In the genomic region with DNA sequence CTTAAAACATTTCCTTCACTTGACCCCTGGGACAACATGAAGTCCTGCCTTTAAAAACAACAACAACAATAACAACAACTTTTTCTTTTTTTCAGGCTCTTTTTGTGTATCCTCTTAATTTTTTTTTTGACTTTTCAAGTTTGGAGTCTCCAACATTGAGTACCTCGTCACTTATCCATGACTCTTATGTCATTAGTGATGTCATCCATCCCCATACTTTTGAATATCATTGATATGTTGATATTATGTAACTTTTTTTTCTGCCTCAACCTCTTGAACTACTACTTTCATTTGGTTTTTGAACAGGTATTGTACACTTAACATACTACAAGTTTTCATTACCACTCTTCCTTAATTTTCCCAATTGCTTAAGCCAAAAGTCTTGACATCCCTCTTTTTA, we compare ENCODE assay signal across 29 cellular contexts.
"Had no signal": no experiment of that assay in that cellular context is flagged by ENCODE, and none has a peak within 500 bp of the region (broad histone marks: within the 10 kb centered on the region; RNA-seq: fewer than 3 reads in every experiment).

No MANE protein-coding gene starts in this region.

- H3K4me3 ChIP-seq: colonic mucosa, coronary artery, dorsolateral prefrontal cortex, esophagus muscularis mucosa, esophagus squamous epithelium, gastrocnemius medialis, gastroesophageal sphincter, heart left ventricle, heart right ventricle had no signal

- H3K36me3 ChIP-seq: colonic mucosa, esophagus muscularis mucosa, esophagus squamous epithelium, gastrocnemius medialis, gastroesophageal sphincter, heart left ventricle, heart right ventricle had no signal

- H3K9me3 Mint-ChIP-seq: effector memory CD8-positive, alpha-beta T cell had no signal

- H3K27me3 Mint-ChIP-seq: dendritic cell treated with granulocyte-macrophage colony-stimulating factor and Interleukin-4, amounts not matched to agents 40 ng/mL and 50 ng/mL, for 4 days; effector memory CD8-positive, alpha-beta T cell had no signal

- H3K9me3 ChIP-seq: colonic mucosa, gastrocnemius medialis had no signal

- H3K4me1 ChIP-seq: colonic mucosa, esophagus muscularis mucosa, esophagus squamous epithelium, foreskin keratinocyte, gastrocnemius medialis, gastroesophageal sphincter, heart left ventricle, heart right ventricle had no signal

- FAIRE-seq: colon, endometrium, endothelial cell of umbilical vein, frontal cortex had no signal

- DNase-seq: colonic mucosa; cortex of kidney; dermis blood vessel endothelial cell; dorsolateral prefrontal cortex; effector CD4-positive, alpha-beta T cell; effector CD8-positive, alpha-beta T cell; effector memory CD4-positive, alpha-beta T cell; effector memory CD8-positive, alpha-beta T cell; endodermal cell; erythroblast; esophagus squamous epithelium; foreskin fibroblast; foreskin keratinocyte; foreskin melanocyte; gastrocnemius medialis; glutamatergic neuron; head of caudate nucleus; heart left ventricle; heart right ventricle had no signal

- H3K27ac Mint-ChIP-seq: dendritic cell treated with granulocyte-macrophage colony-stimulating factor and Interleukin-4, amounts not matched to agents 40 ng/mL and 50 ng/mL, for 4 days; effector memory CD8-positive, alpha-beta T cell; endodermal cell had no signal

- H3K27me3 ChIP-seq: colonic mucosa, dorsolateral prefrontal cortex, esophagus muscularis mucosa, esophagus squamous epithelium, foreskin keratinocyte, gastrocnemius medialis, gastroesophageal sphincter, heart left ventricle, heart right ventricle had no signal

- H3K27ac ChIP-seq: colonic mucosa, coronary artery, dorsolateral prefrontal cortex, epithelial cell of prostate, esophagus muscularis mucosa, esophagus squamous epithelium, foreskin keratinocyte, gastrocnemius medialis, gastroesophageal sphincter, heart left ventricle, heart right ventricle had no signal

- ATAC-seq: effector memory CD8-positive, alpha-beta T cell; esophagus mucosa; foreskin keratinocyte; gastrocnemius medialis; gastroesophageal sphincter; heart left ventricle; heart right ventricle had no signal

- H3K4me3 Mint-ChIP-seq: dendritic cell treated with granulocyte-macrophage colony-stimulating factor and Interleukin-4, amounts not matched to agents 40 ng/mL and 50 ng/mL, for 4 days; effector memory CD8-positive, alpha-beta T cell; endodermal cell had no signal
